ENCODE assay signal across 27 cellular contexts in genomic region chr14:33056213-33056612, GRCh38.
"Had no signal": no experiment of that assay in that cellular context is flagged by ENCODE, and none has a peak within 500 bp of the region (broad histone marks: within the 10 kb centered on the region; RNA-seq: fewer than 3 reads in every experiment).

No MANE protein-coding gene starts in this region.

- H3K4me1 ChIP-seq: left lung, lower lobe of right lung, parathyroid adenoma, psoas muscle, right atrium auricular region, suprapubic skin, tibial artery, upper lobe of right lung had no signal

- DNase-seq: hypothalamus; immature natural killer cell; kidney; left colon; left lung; lower lobe of right lung; mammary epithelial cell; mesenchymal stem cell; naive thymus-derived CD8-positive, alpha-beta T cell; occipital lobe; psoas muscle; stimulated activated CD4-positive, alpha-beta T cell treated with anti-CD3 and anti-CD28 coated beads, Interleukin-12 subunit alpha, Interleukin-12 subunit beta, amount 100 ng/mL, for 4 hours; stimulated activated CD4-positive, alpha-beta T cell treated with anti-CD3 and anti-CD28 coated beads, Interleukin-15, amount 100 ng/mL, for 24 hours; stimulated activated CD4-positive, alpha-beta T cell treated with anti-CD3 and anti-CD28 coated beads, Interleukin-2, amount 100 ng/mL, for 24 hours; stimulated activated CD4-positive, alpha-beta T cell treated with anti-CD3 and anti-CD28 coated beads, Interleukin-4, amount 100 ng/mL, for 1 hour; stimulated activated naive CD4-positive, alpha-beta T cell; tibial artery; upper lobe of right lung had no signal

- H3K79me2 ChIP-seq: parathyroid adenoma had no signal

- H3K9me3 ChIP-seq: left lung, lower lobe of right lung, neutrophil, psoas muscle, right atrium auricular region, suprapubic skin, thoracic aorta, tibial artery, upper lobe of right lung had no signal

- H3K4me3 ChIP-seq: left lung, lower lobe of right lung, neural progenitor cell, psoas muscle, right atrium auricular region, skin epidermis, suprapubic skin, thoracic aorta, tibial artery, upper lobe of right lung had no signal

- H3K36me3 ChIP-seq: left lung, lower lobe of right lung, neural progenitor cell, neutrophil, right atrium auricular region, suprapubic skin, thoracic aorta, tibial artery, upper lobe of right lung had no signal

- H2AFZ ChIP-seq: parathyroid adenoma had no signal

- H3K9ac ChIP-seq: neural progenitor cell, parathyroid adenoma had no signal

- H3K4me2 ChIP-seq: neural progenitor cell had no signal

- H3K27me3 ChIP-seq: left lung, neural progenitor cell, neutrophil, right atrium auricular region, suprapubic skin, tibial artery, upper lobe of right lung had no signal

- FAIRE-seq: kidney, urothelium cell line had no signal

- ATAC-seq: left colon; left lung; lower lobe of right lung; naive thymus-derived CD8-positive, alpha-beta T cell; psoas muscle; sciatic nerve; upper lobe of right lung had no signal

- H3K27ac ChIP-seq: left lung, lower lobe of right lung, neural progenitor cell, neutrophil, parathyroid adenoma, psoas muscle, right atrium auricular region, skin epidermis, suprapubic skin, thoracic aorta, tibial artery, upper lobe of right lung had no signal
